In genomic region chr16:49281843-49282642, GRCh38 we compare ENCODE assay signal across 9 cellular contexts. TPM values are rescaled to one million over a fixed set of nuclear protein-coding genes. Genes with fewer than 3 reads are reported as not detected.
DNase-seq lines count a peak whose midpoint lies in the region; ATAC-seq, FAIRE-seq and TF ChIP-seq lines count a peak whose summit lies in the region.
"Had no signal": no experiment of that assay in that cellular context is flagged by ENCODE, and none has a peak within 500 bp of the region (broad histone marks: within the 10 kb centered on the region; RNA-seq: fewer than 3 reads in every experiment).

No MANE protein-coding gene starts in this region.

- TF ChIP-seq CTCF in A673 (conservative IDR thresholded peaks at IDR 0.05; ENCODE audit: low read depth, low read length): no peak

- peaks cover 89% of the 10 kb centered on the region for H3K27me3 ChIP-seq in A673 (replicated peaks; ENCODE audit: insufficient read depth, low read depth, low read length, poor library complexity)

- H3K4me3 ChIP-seq in A673 (ENCODE audit: low read depth, low read length, poor library complexity, severe bottlenecking): no peak overlapping the region

- no peaks in the 10 kb centered on the region for H3K4me1 ChIP-seq in A673 (ENCODE audit: insufficient read depth, low read length, poor library complexity, severe bottlenecking)

- no peak overlapping the region for H3K27ac ChIP-seq in A673 (ENCODE audit: low read depth, low read length, poor library complexity, severe bottlenecking)

- H3K9me3 ChIP-seq in A673 (ENCODE audit: low read depth, low read length, poor library complexity, severe bottlenecking): no peaks in the 10 kb centered on the region

- POLR2A ChIA-PET in A673 (lab: Charles Lee; ENCODE audit: low non-redundant PET): no interaction called here

- no peak for FAIRE-seq in RCC 7860 (lab: Jason Lieb, UNC)

- no TSS peak for BruUV-seq in A673 (replicated peaks; lab: Mats Ljungman, UMichigan)

- intact Hi-C loops in A673 (cut with micrococcal nuclease; ENCODE audit: unreplicated experiment): no loop called here

- no peaks in the 10 kb centered on the region for H3K36me3 ChIP-seq in A673 (ENCODE audit: insufficient read depth, low read length, poor library complexity, severe bottlenecking)

- peak; percentile 84 for DNase-seq in A673 (ENCODE audit: low spot score)
- DNase-seq in NCI-H510A treated with DMSO at 0.1 percent for 48 hours (lab: John Stamatoyannopoulos, UW): peak; percentile 92
- peak; percentile 19 to 90 (median 80) for DNase-seq in amygdala (lab: John Stamatoyannopoulos, UW)
- DNase-seq in hepatic stellate cell (ENCODE audit: low spot score): peak; percentile 75
- DNase-seq in putamen (ENCODE audit: low spot score): peak; percentile 89
- no peak for DNase-seq in RCC 7860 (ENCODE audit: low spot score)
- DNase-seq: DND-41 had no signal

- CTCF ChIA-PET in A673 (lab: Charles Lee): interaction anchor here (0.5 kb wide), 1 partner anchor 71 kb away, joined by 4 read pairs; no protein-coding TSS in a partner anchor

- peak; percentile 88 for ATAC-seq in GM18867 (IDR thresholded peaks at IDR 0.05; ENCODE audit: unreplicated experiment)
- peak; percentile 93 for ATAC-seq in HG03095 (IDR thresholded peaks at IDR 0.05; ENCODE audit: unreplicated experiment)

RNA-seq across cellular contexts. Expression of gene CBLN1, which starts 0.4 kb away (rescaled TPM):
- total RNA-seq in A673 (2021): not detected in 2 replicates
